17 cellular contexts compared by ENCODE assay signal in genomic region chr20:44637042-44637441, GRCh38. TPM values are rescaled to one million over a fixed set of nuclear protein-coding genes. Genes with fewer than 3 reads are reported as not detected.
DNase-seq lines count a peak whose midpoint lies in the region; ATAC-seq and TF ChIP-seq lines count a peak whose summit lies in the region.
"Had no signal": no experiment of that assay in that cellular context is flagged by ENCODE, and none has a peak within 500 bp of the region (broad histone marks: within the 10 kb centered on the region; RNA-seq: fewer than 3 reads in every experiment).

No MANE protein-coding gene starts in this region.

- intact Hi-C loops in heart left ventricle (cut with DNase I), result no loop called here
- intact Hi-C loops in left cardiac atrium (cut with DNase I), result no loop called here

- DNase-seq in heart left ventricle, result no peak
- DNase-seq in left cardiac atrium, result no peak
- DNase-seq in endothelial cell (ENCODE audit: low spot score), result no peak
- no peak for DNase-seq in neural crest cell (ENCODE audit: low read depth, low spot score)
- no peak for DNase-seq in hepatic stellate cell (ENCODE audit: low spot score)
- no peak for DNase-seq in DMS153 treated with DMSO at 0.1 percent for 48 hours (lab: John Stamatoyannopoulos, UW; ENCODE audit: unreplicated experiment)
- DNase-seq: C1 segment of cervical spinal cord, DMS79 treated with DMSO at 0.1 percent for 48 hours, HFFc6, NCI-H1436, NCI-H2029, NCI-H2171, NCI-H526, PC-3, RPMI8226 had no signal

- WGBS in heart left ventricle, 4 donors, result 62 to 80% (median 76%) methylated on average over 5 of the region's 5 CpGs

- H3K4me3 Mint-ChIP-seq in endothelial cell (ENCODE audit: unreplicated experiment), result no peak overlapping the region
- H3K4me3 Mint-ChIP-seq in neural crest cell, result no peak overlapping the region
- H3K4me3 Mint-ChIP-seq: HFFc6 had no signal

- H3K9me3 ChIP-seq in heart left ventricle, result peaks cover 0 to 4% (median 0%) of the 10 kb centered on the region in 12 donors

- no peak for TF ChIP-seq POLR2A in heart left ventricle (IDR thresholded peaks at IDR 0.05)

- H3K4me3 ChIP-seq in heart left ventricle, result no peak overlapping the region

- peaks cover 22% of the 10 kb centered on the region for H3K4me1 Mint-ChIP-seq in endothelial cell (ENCODE audit: unreplicated experiment)
- peaks cover 18% of the 10 kb centered on the region for H3K4me1 Mint-ChIP-seq in neural crest cell

- H3K36me3 Mint-ChIP-seq in endothelial cell (ENCODE audit: low read depth, unreplicated experiment) (peaks cover 57% of the 10 kb centered on the region), neural crest cell (ENCODE audit: low read depth) (peaks cover 2% of the 10 kb centered on the region)

- H3K4me1 ChIP-seq in heart left ventricle, result peaks cover 1 to 73% (median 33%) of the 10 kb centered on the region in 12 donors

- ATAC-seq in heart left ventricle (no peak), left cardiac atrium (no peak), GM21786 (IDR thresholded peaks at IDR 0.05; ENCODE audit: unreplicated experiment) (no peak)
- ATAC-seq: PC-3 had no signal

- H3K27ac ChIP-seq in heart left ventricle, result peak overlapping the region; percentile 44 to 91 (median 74)
- H3K27ac ChIP-seq: KMS-11 had no signal

- H3K27me3 Mint-ChIP-seq in endothelial cell (ENCODE audit: unreplicated experiment), result peaks cover 4% of the 10 kb centered on the region
- H3K27me3 Mint-ChIP-seq in neural crest cell (ENCODE audit: low read depth), result no peaks in the 10 kb centered on the region

- TF ChIP-seq CTCF in heart left ventricle (IDR thresholded peaks at IDR 0.05) (no peak), endothelial cell (IDR thresholded peaks at IDR 0.05; ENCODE audit: unreplicated experiment) (no peak), neural crest cell (conservative IDR thresholded peaks at IDR 0.05) (no peak)

- H3K9me3 Mint-ChIP-seq in endothelial cell (ENCODE audit: unreplicated experiment), result no peaks in the 10 kb centered on the region
- no peaks in the 10 kb centered on the region for H3K9me3 Mint-ChIP-seq in neural crest cell

- H3K27ac Mint-ChIP-seq in endothelial cell (ENCODE audit: unreplicated experiment), result peak overlapping the region; percentile 30
- H3K27ac Mint-ChIP-seq in neural crest cell (ENCODE audit: unreplicated experiment), result peak overlapping the region; percentile 27
- H3K27ac Mint-ChIP-seq: HFFc6 had no signal

- H3K36me3 ChIP-seq in heart left ventricle, result peaks cover 0 to 22% (median 10%) of the 10 kb centered on the region in 9 donors

- no peaks in the 10 kb centered on the region for H3K27me3 ChIP-seq in heart left ventricle

RNA-seq across cellular contexts. Expression of gene ADA, which starts 14.5 kb away (rescaled TPM):
- total RNA-seq in heart left ventricle (10 to 100 TPM in 2 of 9 donors, 1 to 10 TPM in 7; 2.5 to 11.5 (median 6.0) TPM), left cardiac atrium (10 to 100 TPM; 11.3 to 12.2 TPM), endothelial cell (ENCODE audit: unreplicated experiment) (137 TPM), neural crest cell (8.2 and 9.0 TPM in 2 replicates)
- 10 to 100 TPM in 1 of 2 donors, 1 to 10 TPM in 1; 6.4 to 10.9 TPM for polyA plus RNA-seq in heart left ventricle

RNA-seq across cellular contexts. Expression of gene PKIG, which starts 54.7 kb away (rescaled TPM):
- total RNA-seq in heart left ventricle (100 to 1,000 TPM; 156 to 286 (median 200) TPM), left cardiac atrium (100 to 1,000 TPM; 159 to 182 TPM), endothelial cell (ENCODE audit: unreplicated experiment) (184 TPM), neural crest cell (32.3 and 34.7 TPM in 2 replicates)
- polyA plus RNA-seq in heart left ventricle, result 100 to 1,000 TPM; 155 to 213 TPM

Comparison
In these comparisons a context has a peak if more than half of its experiments do, and no peak if none do; other contexts are left out.
1. RNA of gene ADA, which starts 14.5 kb away (total RNA-seq): 137 TPM in endothelial cell (single experiment); 11.3 to 12.2 TPM in left cardiac atrium, 8.2 to 9.0 TPM in neural crest cell and 2.5 to 11.5 TPM in heart left ventricle; every median in the first group is over 10 times any median in the second.